Comparison of ENCODE assay signal across 8 cellular contexts in the genomic region with DNA sequence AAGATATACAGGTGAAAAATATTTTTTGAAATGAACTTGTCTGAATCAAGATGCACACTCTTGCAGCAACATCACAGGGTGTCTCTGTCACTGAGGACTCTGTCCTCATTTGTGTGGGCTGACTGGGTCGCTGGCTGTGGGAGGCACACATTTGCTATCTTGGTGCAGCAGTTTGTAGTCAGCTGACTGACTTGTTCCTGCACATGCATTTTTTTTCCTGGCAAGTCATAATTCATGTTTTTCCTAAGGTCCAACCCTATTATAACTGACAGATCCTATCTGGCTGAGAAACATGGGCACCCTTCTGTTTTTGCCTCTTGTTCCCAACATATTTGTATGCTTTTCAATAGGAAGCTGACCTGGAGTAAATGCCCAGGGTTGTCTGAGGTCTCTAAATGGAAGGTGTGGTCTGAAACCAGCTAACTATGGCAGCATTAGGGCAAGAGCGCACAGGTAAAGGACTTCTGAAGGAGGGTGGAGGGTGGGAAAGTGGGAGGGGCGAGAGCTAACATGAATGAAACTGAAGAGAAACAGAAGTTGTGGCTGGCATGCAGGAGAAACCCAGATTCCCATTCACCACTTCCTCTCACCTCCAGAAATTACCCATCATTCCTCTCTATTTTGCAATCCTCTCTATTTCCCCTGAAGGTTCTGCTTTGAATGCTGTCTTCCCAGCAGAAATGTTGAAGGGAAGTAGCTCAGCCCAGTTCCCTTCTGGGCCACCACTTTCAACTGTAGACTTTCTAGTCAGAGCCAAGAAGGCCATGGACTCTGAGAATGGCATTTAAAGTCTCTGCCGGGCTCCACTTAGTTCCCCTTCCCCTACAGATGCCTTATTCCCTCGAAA.
A peak's percentile ranks its signal among the peaks of the same experiment; 100 is the strongest.
DNase-seq lines count a peak whose midpoint lies in the region; ATAC-seq and TF ChIP-seq lines count a peak whose summit lies in the region.

No MANE protein-coding gene starts in this region.

- H3K27me3 Mint-ChIP-seq in Caco-2 (ENCODE audit: insufficient read depth, unreplicated experiment) = no peaks in the 10 kb centered on the region
- no peaks in the 10 kb centered on the region for H3K27me3 Mint-ChIP-seq in naive thymus-derived CD4-positive, alpha-beta T cell

- H3K27ac ChIP-seq in caudate nucleus (ENCODE audit: low read depth, low read length) = peak overlapping the region; percentile 40
- no peak overlapping the region for H3K27ac ChIP-seq in naive thymus-derived CD4-positive, alpha-beta T cell (ENCODE audit: low read depth, low read length)

- peaks cover 22% of the 10 kb centered on the region for H3K4me1 Mint-ChIP-seq in Caco-2 (ENCODE audit: low read depth, unreplicated experiment)
- H3K4me1 Mint-ChIP-seq in naive thymus-derived CD4-positive, alpha-beta T cell = peaks cover 50 to 97% (median 86%) of the 10 kb centered on the region in 7 donors

- peak overlapping the region; percentile 4 for H3K4me3 Mint-ChIP-seq in Caco-2 (ENCODE audit: unreplicated experiment)
- peak overlapping the region in 9 of 10 donors; percentile 24 to 61 (median 51) for H3K4me3 Mint-ChIP-seq in naive thymus-derived CD4-positive, alpha-beta T cell

- DNase-seq in Caco-2 (no peak), NOMO-1 (lab: John Stamatoyannopoulos, UW; ENCODE audit: unreplicated experiment in 2 of 2) (peak; percentile 79 to 90), caudate nucleus (lab: John Stamatoyannopoulos, UW) (peak in 9 of 61 donors; percentile 7 to 43 (median 26)), D341Med (ENCODE audit: low spot score) (no peak), cortex of kidney (lab: John Stamatoyannopoulos, UW) (no peak), DMS153 (lab: John Stamatoyannopoulos, UW) (no peak)
- no peak for DNase-seq in naive thymus-derived CD4-positive, alpha-beta T cell

- BruUV-seq in Caco-2 (replicated peaks; lab: Mats Ljungman, UMichigan) = no TSS peak

- H3K9me3 Mint-ChIP-seq in Caco-2 (ENCODE audit: unreplicated experiment) = no peaks in the 10 kb centered on the region
- peaks cover 0 to 1% (median 0%) of the 10 kb centered on the region in 11 donors for H3K9me3 Mint-ChIP-seq in naive thymus-derived CD4-positive, alpha-beta T cell

- H3K27me3 ChIP-seq in Caco-2 (replicated peaks; ENCODE audit: control insufficient read depth, insufficient read depth, low read length) = no peaks in the 10 kb centered on the region
- no peaks in the 10 kb centered on the region for H3K27me3 ChIP-seq in naive thymus-derived CD4-positive, alpha-beta T cell (ENCODE audit: control insufficient read depth in 2 of 2, insufficient read depth in 2 of 2, low read length in 2 of 2)

- no peaks in the 10 kb centered on the region for H3K36me3 Mint-ChIP-seq in Caco-2 (ENCODE audit: insufficient read depth, unreplicated experiment)
- peaks cover 0 to 23% (median 10%) of the 10 kb centered on the region in 5 donors for H3K36me3 Mint-ChIP-seq in naive thymus-derived CD4-positive, alpha-beta T cell

- H3K36me3 ChIP-seq in Caco-2 (ENCODE audit: control insufficient read depth, insufficient read depth, low read length) = no peaks in the 10 kb centered on the region
- H3K36me3 ChIP-seq in naive thymus-derived CD4-positive, alpha-beta T cell (ENCODE audit: control insufficient read depth in 2 of 3, insufficient read depth in 3 of 3, low read length in 3 of 3) = peaks cover 0 to 8% (median 0%) of the 10 kb centered on the region in 3 experiments

- ATAC-seq in naive thymus-derived CD4-positive, alpha-beta T cell = peak; percentile 59
- no peak for ATAC-seq in HG03108 (IDR thresholded peaks at IDR 0.05; ENCODE audit: unreplicated experiment)

- H3K4me3 ChIP-seq in Caco-2 (ENCODE audit: low read depth, low read length) = no peak overlapping the region
- H3K4me3 ChIP-seq in naive thymus-derived CD4-positive, alpha-beta T cell (ENCODE audit: low read length) = no peak overlapping the region

- no peak for TF ChIP-seq CTCF in Caco-2 (IDR thresholded peaks at IDR 0.05; ENCODE audit: insufficient read depth in 1 of 2, low read depth in 1 of 2, low read length in 1 of 2, severe bottlenecking in 1 of 2, unreplicated experiment in 1 of 2)

- intact Hi-C loops in Caco-2 (cut with micrococcal nuclease; ENCODE audit: unreplicated experiment) = loop anchor here (2.0 to 5.0 kb wide), 2 partner anchors 54 to 99 kb away; no protein-coding TSS in a partner anchor
- intact Hi-C loops in naive thymus-derived CD4-positive, alpha-beta T cell (cut with micrococcal nuclease) = loop anchor here in 1 of 2 donors (2.0 to 5.0 kb wide), 3 partner anchors 22 to 79 kb away; no protein-coding TSS in a partner anchor

- CTCF ChIA-PET in Caco-2 (lab: Charles Lee) = interaction anchor here (1.5 kb wide), 1 partner anchor 99 kb away, joined by 3 read pairs; no protein-coding TSS in a partner anchor
- CTCF ChIA-PET in naive thymus-derived CD4-positive, alpha-beta T cell (lab: Charles Lee) = interaction anchor here (0.6 kb wide), 1 partner anchor 194 kb away, joined by 3 read pairs; no protein-coding TSS in a partner anchor

- POLR2A ChIA-PET in Caco-2 (lab: Charles Lee) = no interaction called here
- POLR2A ChIA-PET in naive thymus-derived CD4-positive, alpha-beta T cell (lab: Charles Lee) = interaction anchor here (0.6 kb wide), 1 partner anchor 1490 kb away, joined by 3 read pairs; no protein-coding TSS in a partner anchor

- peaks cover 35% of the 10 kb centered on the region for H3K4me1 ChIP-seq in Caco-2
- peaks cover 14 to 26% of the 10 kb centered on the region in 2 donors for H3K4me1 ChIP-seq in naive thymus-derived CD4-positive, alpha-beta T cell (ENCODE audit: control insufficient read depth in 2 of 2, insufficient read depth in 2 of 2, low read length in 2 of 2)

- peak overlapping the region; percentile 68 for H3K27ac Mint-ChIP-seq in Caco-2 (ENCODE audit: unreplicated experiment)
- peak overlapping the region; percentile 3 to 92 (median 78) for H3K27ac Mint-ChIP-seq in naive thymus-derived CD4-positive, alpha-beta T cell

- H3K9me3 ChIP-seq in Caco-2 = no peaks in the 10 kb centered on the region
- no peaks in the 10 kb centered on the region for H3K9me3 ChIP-seq in naive thymus-derived CD4-positive, alpha-beta T cell (ENCODE audit: control insufficient read depth in 2 of 3, low read length in 3 of 3)

Comparison
In these comparisons a context has a peak if more than half of its experiments do, and no peak if none do; other contexts are left out.
1. DNase-seq: peak in NOMO-1 (2 of 2); none in Caco-2 (0 of 2), naive thymus-derived CD4-positive, alpha-beta T cell (0 of 9), D341Med (single experiment), cortex of kidney (single experiment) and DMS153 (single experiment).